ENCODE assay signal across 24 cellular contexts in genomic region chr1:936348-936747, GRCh38. TPM values are rescaled to one million over a fixed set of nuclear protein-coding genes. Genes with fewer than 3 reads are reported as not detected.
"Had no signal": no experiment of that assay in that cellular context is flagged by ENCODE, and none has a peak within 500 bp of the region (broad histone marks: within the 10 kb centered on the region; RNA-seq: fewer than 3 reads in every experiment).

No MANE protein-coding gene starts in this region.

- H3K4me3 ChIP-seq: coronary artery, mucosa of descending colon, pancreas, spleen, suprapubic skin, thyroid gland had no signal

- H3K36me3 ChIP-seq: heart left ventricle, pancreas, spleen, suprapubic skin, thyroid gland had no signal

- H3K4me3 Mint-ChIP-seq: natural killer cell, neural crest cell had no signal

- DNase-seq: effector CD8-positive, alpha-beta T cell; foreskin melanocyte; hypothalamus; kidney glomerular epithelial cell; mucosa of descending colon; natural killer cell; occipital lobe; spleen; stimulated activated CD4-positive, alpha-beta T cell treated with anti-CD3 and anti-CD28 coated beads, Interleukin-15, amount 100 ng/mL, for 24 hours; stimulated activated CD4-positive, alpha-beta T cell treated with anti-CD3 and anti-CD28 coated beads, Interleukin-1b, Interleukin-23, amount 100 ng/mL, for 48 hours; stimulated activated CD4-positive, alpha-beta T cell treated with anti-CD3 and anti-CD28 coated beads, Interleukin-4, amount 100 ng/mL, for 4 hours; stimulated activated naive CD4-positive, alpha-beta T cell had no signal

- H3K9me3 Mint-ChIP-seq: natural killer cell, neural crest cell, type B pancreatic cell had no signal

- ATAC-seq: heart left ventricle, mucosa of descending colon, natural killer cell, pancreas, right cardiac atrium had no signal

- H3K36me3 Mint-ChIP-seq: natural killer cell, type B pancreatic cell had no signal

- H3K4me1 Mint-ChIP-seq: neural crest cell had no signal

- H3K27ac Mint-ChIP-seq: natural killer cell, progenitor cell of endocrine pancreas, type B pancreatic cell had no signal

- H3K9me3 ChIP-seq: heart left ventricle, mucosa of descending colon, pancreas, spleen, suprapubic skin, thyroid gland had no signal

- H3K27ac ChIP-seq: coronary artery, heart left ventricle, pancreas, spleen, suprapubic skin, thyroid gland had no signal

RNA-seq across cellular contexts. Expression of gene SAMD11, which starts 12.6 kb away (rescaled TPM):
- total RNA-seq: lung microvascular endothelial cell, natural killer cell had no signal

RNA-seq across cellular contexts. Expression of gene PLEKHN1, which starts 29.9 kb away (rescaled TPM):
- total RNA-seq: cerebellum, neural crest cell, occipital lobe had no signal

RNA-seq across cellular contexts. Expression of gene PERM1, which starts 45.5 kb away (rescaled TPM):
- total RNA-seq: dermis microvascular lymphatic vessel endothelial cell, lung microvascular endothelial cell, natural killer cell, neural crest cell, progenitor cell of endocrine pancreas had no signal
